8 cellular contexts compared by ENCODE assay signal in the genomic region with DNA sequence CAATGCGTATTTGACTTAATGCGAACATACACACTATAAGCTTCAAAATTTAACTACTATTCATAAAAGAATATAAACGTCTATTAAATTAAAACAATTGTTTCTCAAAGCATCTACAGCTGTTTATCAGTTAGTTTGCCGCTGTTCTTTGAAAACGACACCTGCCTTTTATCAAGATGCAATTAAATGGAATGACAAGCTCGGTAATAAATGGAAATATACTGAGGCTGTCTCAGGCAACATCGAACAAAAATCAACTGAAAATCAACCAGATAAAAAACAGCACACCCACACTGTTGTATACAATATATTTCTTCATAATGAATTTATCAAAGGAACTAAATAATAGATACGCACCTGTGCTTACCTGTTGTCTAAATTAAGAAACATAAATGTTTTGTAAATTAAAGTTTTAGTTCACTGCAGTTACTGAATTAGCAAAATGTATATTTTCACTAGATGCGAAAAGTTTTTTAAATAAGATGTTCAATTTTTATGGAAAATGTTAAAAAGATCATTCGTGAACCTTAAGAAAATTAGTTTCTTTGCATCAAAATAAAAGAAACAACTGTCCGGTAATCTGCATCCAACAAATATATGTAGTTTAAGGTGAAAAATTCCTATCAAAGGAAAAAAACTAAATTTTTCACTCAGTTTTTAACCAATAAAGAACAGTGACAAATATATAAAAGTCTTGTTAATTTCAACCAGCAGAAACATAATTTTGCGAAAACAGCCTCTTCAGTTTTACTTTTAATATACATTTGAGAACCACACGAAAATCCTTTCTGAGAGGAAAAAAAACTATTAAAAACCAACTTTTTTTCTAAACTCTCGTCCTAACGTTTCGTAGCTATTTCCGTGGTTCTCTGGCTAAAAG.
DNase-seq lines count a peak whose midpoint lies in the region; FAIRE-seq and TF ChIP-seq lines count a peak whose summit lies in the region.

No MANE protein-coding gene starts in this region.

- H3K4me1 ChIP-seq in endocrine pancreas (ENCODE audit: control insufficient read depth, insufficient read depth, low read length) (peaks cover 19% of the 10 kb centered on the region), parathyroid adenoma (no peaks in the 10 kb centered on the region)

- peak overlapping the region; percentile 97 for H3K9ac ChIP-seq in endocrine pancreas (ENCODE audit: control insufficient read depth, insufficient read depth, low read length)
- no peak overlapping the region for H3K9ac ChIP-seq in parathyroid adenoma

- no peaks in the 10 kb centered on the region for H3K36me3 ChIP-seq in endocrine pancreas (ENCODE audit: control insufficient read depth, insufficient read depth, low read length)
- no peaks in the 10 kb centered on the region for H3K36me3 ChIP-seq in parathyroid adenoma (ENCODE audit: control insufficient read depth, insufficient read depth, low read length)

- TF ChIP-seq CTCF in parathyroid adenoma (IDR thresholded peaks at IDR 0.05), result no peak

- no peaks in the 10 kb centered on the region for H3K27me3 ChIP-seq in endocrine pancreas (ENCODE audit: control insufficient read depth, insufficient read depth, low read length)
- H3K27me3 ChIP-seq in parathyroid adenoma (ENCODE audit: control insufficient read depth, insufficient read depth, low read length), result no peaks in the 10 kb centered on the region

- H3K9me3 ChIP-seq in endocrine pancreas (ENCODE audit: control insufficient read depth, low read length) (no peaks in the 10 kb centered on the region), parathyroid adenoma (ENCODE audit: control insufficient read depth, low read length) (no peaks in the 10 kb centered on the region)

- no peak overlapping the region for H3K27ac ChIP-seq in parathyroid adenoma

- no peaks in the 10 kb centered on the region for H3K79me2 ChIP-seq in parathyroid adenoma

- peak overlapping the region; percentile 89 for H3K4me2 ChIP-seq in parathyroid adenoma (ENCODE audit: low read length)

- H2AFZ ChIP-seq in parathyroid adenoma, result no peak overlapping the region

- DNase-seq in NCI-H526 treated with DMSO at 0.1 percent for 48 hours (lab: John Stamatoyannopoulos, UW) (peak; percentile 50), MV-4-11 (lab: John Stamatoyannopoulos, UW) (no peak), NOMO-1 treated with dmso at 0.1 percent for 144 hours (lab: John Stamatoyannopoulos, UW; ENCODE audit: unreplicated experiment) (no peak), superior temporal gyrus (ENCODE audit: extremely low spot score) (no peak)
- DNase-seq in stimulated activated CD4-positive, alpha-beta T cell treated with anti-CD3 and anti-CD28 coated beads, Interleukin-2, amount 100 ng/mL, for 48 hours, result no peak

- H3K4me3 ChIP-seq in endocrine pancreas (ENCODE audit: control insufficient read depth, insufficient read depth, low read length), result peak overlapping the region; percentile 99
- H3K4me3 ChIP-seq in parathyroid adenoma (ENCODE audit: low read depth, low read length), result peak overlapping the region; percentile 75

- FAIRE-seq in G401.6 (lab: Jason Lieb, UNC), result peak; percentile 23
